22 cellular contexts compared by ENCODE assay signal in the genomic region with DNA sequence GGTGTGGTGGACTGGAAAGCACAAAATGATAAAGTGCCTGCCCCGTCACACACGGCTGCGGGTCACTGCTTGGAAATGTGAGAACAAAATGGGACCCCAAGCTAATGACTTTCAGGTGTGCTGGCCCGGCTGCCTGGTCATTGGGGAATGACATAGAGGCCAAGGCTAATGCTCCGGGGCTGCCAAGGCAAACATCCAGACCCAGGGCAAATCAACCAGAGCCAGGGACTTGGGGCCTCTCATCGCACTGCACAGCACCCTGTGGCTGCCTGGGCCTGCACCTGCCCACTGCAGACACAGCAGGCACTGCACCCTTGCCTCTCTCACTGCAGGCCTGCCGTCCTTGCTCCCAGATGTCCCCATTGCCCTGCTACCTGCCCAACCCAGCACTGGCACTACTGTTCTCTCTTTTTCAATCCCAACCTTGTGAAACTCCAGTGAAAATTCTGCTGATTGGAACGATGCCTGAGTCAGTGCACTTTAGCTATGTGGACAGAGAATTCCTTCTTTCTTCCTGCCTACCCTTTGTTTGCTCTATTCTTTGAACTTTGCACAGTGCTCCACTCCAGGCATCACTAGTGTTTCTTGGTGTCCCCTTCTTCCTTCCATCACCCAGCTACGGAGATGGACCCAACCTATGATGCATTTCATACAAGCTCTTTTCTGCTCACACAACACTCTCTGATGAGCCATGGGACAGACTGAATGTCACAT.
DNase-seq lines count a peak whose midpoint lies in the region; FAIRE-seq and TF ChIP-seq lines count a peak whose summit lies in the region.
"Had no signal": no experiment of that assay in that cellular context is flagged by ENCODE, and none has a peak within 500 bp of the region (broad histone marks: within the 10 kb centered on the region; RNA-seq: fewer than 3 reads in every experiment).

No MANE protein-coding gene starts in this region.

- no peaks in the 10 kb centered on the region for H3K36me3 ChIP-seq in kidney (ENCODE audit: control insufficient read depth in 1 of 2, insufficient read depth in 2 of 2, low read length in 2 of 2)

- H3K4me3 ChIP-seq in kidney (ENCODE audit: low read length in 2 of 2): no peak overlapping the region
- H3K4me3 ChIP-seq: GM12878, PC-9 had no signal

- H3K27ac ChIP-seq in kidney (ENCODE audit: low read depth in 2 of 2, low read length in 2 of 2): no peak overlapping the region
- no peak overlapping the region for H3K27ac ChIP-seq in caudate nucleus (ENCODE audit: low read depth, low read length)
- H3K27ac ChIP-seq: 22Rv1, HL-60, PC-9 had no signal

- FAIRE-seq in kidney (lab: Jason Lieb, UNC): no peak
- FAIRE-seq: D721Med, G401.6, GM12878 had no signal

- H3K9me3 ChIP-seq in kidney (ENCODE audit: control insufficient read depth in 1 of 2, low read length in 2 of 2): no peaks in the 10 kb centered on the region

- peaks cover 3% of the 10 kb centered on the region for H3K27me3 Mint-ChIP-seq in nephron progenitor cell (ENCODE audit: low read depth, poor library complexity)

- no peak overlapping the region for H3K9ac ChIP-seq in kidney (ENCODE audit: low read length in 2 of 2)

- H3K36me3 Mint-ChIP-seq in nephron progenitor cell (ENCODE audit: low read depth): peaks cover 6% of the 10 kb centered on the region

- peak overlapping the region; percentile 68 for H3K27ac Mint-ChIP-seq in nephron progenitor cell

- H3K4me3 Mint-ChIP-seq in nephron progenitor cell: no peak overlapping the region

- H3K9me3 Mint-ChIP-seq in nephron progenitor cell: peaks cover 12% of the 10 kb centered on the region

- DNase-seq in NCI-H1092 treated with DMSO at 0.1 percent for 48 hours (lab: John Stamatoyannopoulos, UW) (peak; percentile 25), NCI-H1092 (lab: John Stamatoyannopoulos, UW) (no peak), kidney (peak; percentile 74), nephron progenitor cell (peak; percentile 41), caudate nucleus (lab: John Stamatoyannopoulos, UW) (no peak), GOT3 (lab: John Stamatoyannopoulos, UW) (no peak), GF-D8 (lab: John Stamatoyannopoulos, UW) (no peak), ACHN (no peak)
- DNase-seq: DMS53, Karpas-422, NCI-H1105, NCI-H1436 treated with DMSO at 0.1 percent for 48 hours, NCI-H187 treated with DMSO at 0.1 percent for 48 hours, NCI-H524, NCI-H774, PC-9, Right ventricle myocardium superior had no signal

- intact Hi-C loops in kidney (cut with DNase I): no loop called here

- H3K4me1 Mint-ChIP-seq in nephron progenitor cell: peaks cover 23% of the 10 kb centered on the region

- TF ChIP-seq CTCF in kidney (IDR thresholded peaks at IDR 0.05; ENCODE audit: borderline replicate concordance, extremely low read depth, insufficient read depth): no peak
- no peak for TF ChIP-seq CTCF in nephron progenitor cell (IDR thresholded peaks at IDR 0.05)

- in situ Hi-C loops in ACHN (cut with HindIII; ENCODE audit: low pct_ligation_motif_present, low pct_unique_long_range_greater_than_20kb, low sequenced_read_pairs): no loop called here

- no peaks in the 10 kb centered on the region for H3K4me1 ChIP-seq in kidney (ENCODE audit: control insufficient read depth in 1 of 2, insufficient read depth in 1 of 2, low read depth in 1 of 2, low read length in 2 of 2)

Comparison
In these comparisons a context has a peak if more than half of its experiments do, and no peak if none do; other contexts are left out.
1. DNase-seq: peak in NCI-H1092 treated with DMSO at 0.1 percent for 48 hours (single experiment), kidney (single experiment) and nephron progenitor cell (single experiment); none in NCI-H1092 (single experiment), caudate nucleus (0 of 61), GOT3 (single experiment), GF-D8 (single experiment) and ACHN (single experiment).